In genomic region chr20:55472704-55473103, GRCh38 we compare ENCODE assay signal across 19 cellular contexts.
A peak's percentile ranks its signal among the peaks of the same experiment; 100 is the strongest.
DNase-seq lines count a peak whose midpoint lies in the region; ATAC-seq and TF ChIP-seq lines count a peak whose summit lies in the region.
"Had no signal": no experiment of that assay in that cellular context is flagged by ENCODE, and none has a peak within 500 bp of the region (broad histone marks: within the 10 kb centered on the region; RNA-seq: fewer than 3 reads in every experiment).

No MANE protein-coding gene starts in this region.

- no peaks in the 10 kb centered on the region for H3K9me3 Mint-ChIP-seq in H9

- H3K9ac ChIP-seq in H9 (ENCODE audit: extremely low read depth, insufficient read length, low read length) = no peak overlapping the region

- no peak overlapping the region for H3K4me3 Mint-ChIP-seq in H9
- H3K4me3 Mint-ChIP-seq: CD4-positive, alpha-beta T cell; T-helper 1 cell treated with Interleukin-12 subunit alpha and Interleukin-12 subunit beta and Interleukin-4 antibody, amounts not matched to agents 30 μg/mL and 1 μg/mL, for 36 hours had no signal

- H3K27me3 Mint-ChIP-seq in H9 (ENCODE audit: low read depth) = no peaks in the 10 kb centered on the region
- H3K27me3 Mint-ChIP-seq: CD4-positive, alpha-beta T cell had no signal

- no peak overlapping the region for H3K23ac ChIP-seq in H9 (ENCODE audit: insufficient read length, low read depth, low read length)

- H3K14ac ChIP-seq in H9 (ENCODE audit: insufficient read depth, low read length) = no peak overlapping the region

- H3K79me2 ChIP-seq in H9 (ENCODE audit: insufficient read depth, low read length) = no peaks in the 10 kb centered on the region

- no peak overlapping the region for H3K18ac ChIP-seq in H9 (ENCODE audit: insufficient read length, low read depth, low read length)

- H2BK12ac ChIP-seq in H9 (ENCODE audit: insufficient read length, low read depth, low read length) = no peak overlapping the region

- H3K4ac ChIP-seq in H9 (ENCODE audit: low read depth, low read length) = no peak overlapping the region

- no peak overlapping the region for H3T11ph ChIP-seq in H9 (ENCODE audit: low read length)

- H2BK20ac ChIP-seq in H9 (ENCODE audit: low read depth, low read length, poor library complexity, severe bottlenecking) = no peak overlapping the region

- peak overlapping the region in 1 of 3 experiments; percentile 74; a peak in 1 of 7 replicates for H3K27ac Mint-ChIP-seq in H9
- H3K27ac Mint-ChIP-seq: CD4-positive, alpha-beta T cell; T-helper 1 cell treated with Interleukin-12 subunit alpha and Interleukin-12 subunit beta and Interleukin-4 antibody, amounts not matched to agents 30 μg/mL and 1 μg/mL, for 36 hours had no signal

- no peaks in the 10 kb centered on the region for H3K79me1 ChIP-seq in H9 (ENCODE audit: insufficient read depth, low read depth, low read length, poor library complexity, severe bottlenecking)

- H3K36me3 ChIP-seq in RWPE2 (ENCODE audit: low read depth) (no peaks in the 10 kb centered on the region), right atrium auricular region (no peaks in the 10 kb centered on the region)

- peak overlapping the region; percentile 90 for H2AFZ ChIP-seq in H9 (ENCODE audit: low read length)

- H3K4me2 ChIP-seq in H9 (ENCODE audit: insufficient read depth, insufficient read length, low read length) = no peak overlapping the region

- H3K4me3 ChIP-seq in NB4 (ENCODE audit: low read depth, low read length) (no peak overlapping the region), RWPE2 (ENCODE audit: severe bottlenecking) (no peak overlapping the region), right atrium auricular region (no peak overlapping the region)

- H2BK5ac ChIP-seq in H9 (ENCODE audit: insufficient read length, low read length) = no peak overlapping the region

- H4K5ac ChIP-seq in H9 (ENCODE audit: insufficient read length, low read depth, low read length) = no peak overlapping the region

- no peaks in the 10 kb centered on the region for H3K23me2 ChIP-seq in H9 (ENCODE audit: insufficient read length, low read depth, low read length, poor library complexity, severe bottlenecking)

- H2AK5ac ChIP-seq in H9 (ENCODE audit: insufficient read length, low read length) = no peak overlapping the region

- DNase-seq in H9 = no peak
- DNase-seq in NB4 (ENCODE audit: low read depth) = peak; percentile 5
- no peak for DNase-seq in RWPE2 (ENCODE audit: low spot score)
- DNase-seq in left kidney (ENCODE audit: low read depth, low spot score) = peak; percentile 36
- DNase-seq in NOMO-1 treated with DMSO at 0.1 percent for 48 hours (lab: John Stamatoyannopoulos, UW; ENCODE audit: unreplicated experiment) = no peak
- no peak for DNase-seq in right atrium auricular region (ENCODE audit: low spot score)
- no peak for DNase-seq in germinal center (ENCODE audit: low spot score)
- no peak for DNase-seq in GM10266 (ENCODE audit: extremely low spot score)
- DNase-seq: AML-193; CD4-positive, alpha-beta T cell; HCEC 1CT; KBM-7; NCI-H1105; NCI-H1694 treated with DMSO at 0.1 percent for 48 hours; NCI-H510A; PC-3; Right ventricle myocardium superior had no signal

- H3K4me1 Mint-ChIP-seq in H9 = peaks cover 22 to 27% of the 10 kb centered on the region in 2 experiments

- H3K56ac ChIP-seq in H9 (ENCODE audit: insufficient read length, low read depth, low read length) = no peak overlapping the region

- H4K91ac ChIP-seq in H9 (ENCODE audit: insufficient read length, low read depth, low read length) = no peak overlapping the region

- no peak overlapping the region for H3K27ac ChIP-seq in H9 (ENCODE audit: insufficient read length, low read depth, low read length)
- H3K27ac ChIP-seq in RWPE2 (ENCODE audit: poor library complexity, severe bottlenecking) = no peak overlapping the region
- H3K27ac ChIP-seq in right atrium auricular region = no peak overlapping the region

- no peak overlapping the region for H4K8ac ChIP-seq in H9 (replicated peaks; ENCODE audit: insufficient read length, low read depth, low read length)

- H4K20me1 ChIP-seq in H9 (ENCODE audit: control insufficient read depth, insufficient read depth, insufficient read length) = no peaks in the 10 kb centered on the region

- no peaks in the 10 kb centered on the region; the same call in 1 of the 2 replicates for H3K4me1 ChIP-seq in H9 (ENCODE audit: insufficient read depth, low read length)
- H3K4me1 ChIP-seq in RWPE2 (ENCODE audit: insufficient read depth, poor library complexity, severe bottlenecking) = no peaks in the 10 kb centered on the region
- H3K4me1 ChIP-seq in right atrium auricular region = no peaks in the 10 kb centered on the region

- no peak for TF ChIP-seq POLR2A in NB4 (IDR thresholded peaks at IDR 0.05; ENCODE audit: extremely low read depth, insufficient read length)

- H2BK15ac ChIP-seq in H9 (ENCODE audit: low read depth, low read length) = no peak overlapping the region

- no peaks in the 10 kb centered on the region; a peak in 1 of 7 replicates for H3K36me3 Mint-ChIP-seq in H9 (ENCODE audit: insufficient read depth in 1 of 3, low read depth in 3 of 3)

- H3K27me3 ChIP-seq in H9 (ENCODE audit: insufficient read depth, low read length) = no peaks in the 10 kb centered on the region
- H3K27me3 ChIP-seq in RWPE2 (ENCODE audit: insufficient read depth, poor library complexity, severe bottlenecking) = peaks cover 3% of the 10 kb centered on the region
- no peaks in the 10 kb centered on the region for H3K27me3 ChIP-seq in right atrium auricular region

- H2BK120ac ChIP-seq in H9 (ENCODE audit: low read depth, low read length, poor library complexity, severe bottlenecking) = no peak overlapping the region

- no peaks in the 10 kb centered on the region for H3K9me3 ChIP-seq in H9 (ENCODE audit: control insufficient read depth, low read depth, low read length)
- no peaks in the 10 kb centered on the region for H3K9me3 ChIP-seq in RWPE2 (ENCODE audit: severe bottlenecking)
- H3K9me3 ChIP-seq in right atrium auricular region = no peaks in the 10 kb centered on the region

- TF ChIP-seq CTCF in H9 (conservative IDR thresholded peaks at IDR 0.05) (no peak), NB4 (IDR thresholded peaks at IDR 0.05; ENCODE audit: low read depth, low read length) (no peak), RWPE2 (IDR thresholded peaks at IDR 0.05; ENCODE audit: poor library complexity, severe bottlenecking) (no peak), right atrium auricular region (IDR thresholded peaks at IDR 0.05) (no peak), GM10266 (IDR thresholded peaks at IDR 0.05; ENCODE audit: control insufficient read depth, insufficient read depth, low read depth, missing control alignments) (no peak)

- no CpG with 5 or more reads among the region's 4 CpGs for WGBS in H9 (ENCODE audit: extremely low coverage, insufficient read length, low lambda C conversion rate)

- ATAC-seq in RWPE2 (ENCODE audit: low read depth) = peak; percentile 50; the same call in 1 of the 3 replicates
- ATAC-seq: PC-3, SK-N-SH treated with all-trans-retinoic acid at 6 μM for 48 hours had no signal

Comparison
In these comparisons a context has a peak if more than half of its experiments do, and no peak if none do; other contexts are left out.
1. DNase-seq: peak in NB4 (single experiment) and left kidney (single experiment); none in H9 (single experiment), RWPE2 (single experiment), NOMO-1 treated with DMSO at 0.1 percent for 48 hours (single experiment), right atrium auricular region (single experiment), germinal center (single experiment) and GM10266 (single experiment).